ENCODE assay signal across 9 cellular contexts in genomic region chr5:146667633-146668032, GRCh38.
A peak's percentile ranks its signal among the peaks of the same experiment; 100 is the strongest.
DNase-seq lines count a peak whose midpoint lies in the region; ATAC-seq and TF ChIP-seq lines count a peak whose summit lies in the region.
"Had no signal": no experiment of that assay in that cellular context is flagged by ENCODE, and none has a peak within 500 bp of the region (broad histone marks: within the 10 kb centered on the region; RNA-seq: fewer than 3 reads in every experiment).

No MANE protein-coding gene starts in this region.

- POLR2A ChIA-PET in A673 (lab: Charles Lee; ENCODE audit: low non-redundant PET), result no interaction called here

- H3K27ac ChIP-seq in caudate nucleus (ENCODE audit: low read depth, low read length) (peak overlapping the region; percentile 98), A673 (ENCODE audit: low read depth, low read length, poor library complexity, severe bottlenecking) (no peak overlapping the region)

- peaks cover 47% of the 10 kb centered on the region for H3K27me3 ChIP-seq in A673 (replicated peaks; ENCODE audit: insufficient read depth, low read depth, low read length, poor library complexity)

- H3K36me3 ChIP-seq in mucosa of descending colon (ENCODE audit: low read depth), result no peaks in the 10 kb centered on the region
- H3K36me3 ChIP-seq in A673 (ENCODE audit: insufficient read depth, low read length, poor library complexity, severe bottlenecking), result no peaks in the 10 kb centered on the region

- CTCF ChIA-PET in A673 (lab: Charles Lee), result no interaction called here

- H3K4me3 ChIP-seq in mucosa of descending colon, result no peak overlapping the region
- H3K4me3 ChIP-seq in A673 (ENCODE audit: low read depth, low read length, poor library complexity, severe bottlenecking), result no peak overlapping the region

- peak; percentile 41 for DNase-seq in Caki2 (ENCODE audit: low read depth)
- peak; percentile 16 for DNase-seq in NCI-H2107 (lab: John Stamatoyannopoulos, UW)
- DNase-seq in caudate nucleus (lab: John Stamatoyannopoulos, UW), result peak in 5 of 61 donors; percentile 12 to 35 (median 23)
- peak in 1 of 3 donors; percentile 4 for DNase-seq in mucosa of descending colon
- no peak for DNase-seq in ureter (ENCODE audit: low spot score)
- DNase-seq in A673 (ENCODE audit: low spot score), result no peak

- intact Hi-C loops in mucosa of descending colon (cut with DNase I, micrococcal nuclease), result no loop called here
- intact Hi-C loops in A673 (cut with micrococcal nuclease; ENCODE audit: unreplicated experiment), result loop anchor here (10.0 kb wide), 1 partner anchor 907 kb away; no protein-coding TSS in a partner anchor

- H3K9me3 ChIP-seq in mucosa of descending colon (no peaks in the 10 kb centered on the region), A673 (ENCODE audit: low read depth, low read length, poor library complexity, severe bottlenecking) (no peaks in the 10 kb centered on the region)
- H3K9me3 ChIP-seq: Caco-2 had no signal

- in situ Hi-C loops in Caki2 (cut with HindIII; ENCODE audit: low pct_unique_long_range_greater_than_20kb, low sequenced_read_pairs), result no loop called here

- ATAC-seq in mucosa of descending colon (peak; percentile 79), HG03045 (IDR thresholded peaks at IDR 0.05; ENCODE audit: unreplicated experiment) (no peak), HG03280 (IDR thresholded peaks at IDR 0.05; ENCODE audit: unreplicated experiment) (no peak)

- H3K4me1 ChIP-seq in mucosa of descending colon (ENCODE audit: low read depth) (no peaks in the 10 kb centered on the region), A673 (ENCODE audit: insufficient read depth, low read length, poor library complexity, severe bottlenecking) (no peaks in the 10 kb centered on the region)
- H3K4me1 ChIP-seq: Caco-2 had no signal

- TF ChIP-seq CTCF in mucosa of descending colon (IDR thresholded peaks at IDR 0.05) (no peak), A673 (conservative IDR thresholded peaks at IDR 0.05; ENCODE audit: low read depth, low read length) (no peak)

- BruUV-seq in A673 (replicated peaks; lab: Mats Ljungman, UMichigan), result no TSS peak

Comparison
In these comparisons a context has a peak if more than half of its experiments do, and no peak if none do; other contexts are left out.
1. DNase-seq: peak in Caki2 (single experiment) and NCI-H2107 (single experiment); none in ureter (single experiment) and A673 (single experiment).